In the genomic region with DNA sequence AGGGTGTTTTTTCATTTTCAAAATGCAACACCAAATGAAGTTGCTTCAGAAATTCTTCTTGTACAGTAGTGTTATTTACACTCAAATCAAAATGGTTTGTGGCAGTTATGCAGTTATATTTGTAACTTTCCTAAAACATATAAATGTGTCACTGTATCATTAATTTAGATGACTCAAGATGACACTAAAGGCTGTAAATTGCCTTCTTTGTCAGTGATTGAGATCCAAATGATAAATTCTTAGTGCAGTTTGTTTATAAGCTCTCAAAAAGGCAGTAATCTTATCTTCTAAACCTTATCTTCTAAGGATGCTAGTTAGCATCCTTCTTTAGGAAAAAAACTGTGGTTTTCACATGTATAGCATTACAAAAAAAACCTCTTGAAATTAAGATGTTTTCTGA, we compare ENCODE assay signal across 2 cellular contexts.
A peak's percentile ranks its signal among the peaks of the same experiment; 100 is the strongest.
TF ChIP-seq lines count a peak whose summit lies in the region.

No MANE protein-coding gene starts in this region.

TF ChIP-seq in HEK293T, 16 proteins besides CTCF, POLR2A, EP300 and RAD21 (continued from another document):
- peak; percentile 61 for TF ChIP-seq PKNOX1 (IDR thresholded peaks at IDR 0.05)

TF ChIP-seq in neural cell, 6 proteins besides CTCF, POLR2A, EP300 and RAD21:
- TF ChIP-seq, protein P1, sequence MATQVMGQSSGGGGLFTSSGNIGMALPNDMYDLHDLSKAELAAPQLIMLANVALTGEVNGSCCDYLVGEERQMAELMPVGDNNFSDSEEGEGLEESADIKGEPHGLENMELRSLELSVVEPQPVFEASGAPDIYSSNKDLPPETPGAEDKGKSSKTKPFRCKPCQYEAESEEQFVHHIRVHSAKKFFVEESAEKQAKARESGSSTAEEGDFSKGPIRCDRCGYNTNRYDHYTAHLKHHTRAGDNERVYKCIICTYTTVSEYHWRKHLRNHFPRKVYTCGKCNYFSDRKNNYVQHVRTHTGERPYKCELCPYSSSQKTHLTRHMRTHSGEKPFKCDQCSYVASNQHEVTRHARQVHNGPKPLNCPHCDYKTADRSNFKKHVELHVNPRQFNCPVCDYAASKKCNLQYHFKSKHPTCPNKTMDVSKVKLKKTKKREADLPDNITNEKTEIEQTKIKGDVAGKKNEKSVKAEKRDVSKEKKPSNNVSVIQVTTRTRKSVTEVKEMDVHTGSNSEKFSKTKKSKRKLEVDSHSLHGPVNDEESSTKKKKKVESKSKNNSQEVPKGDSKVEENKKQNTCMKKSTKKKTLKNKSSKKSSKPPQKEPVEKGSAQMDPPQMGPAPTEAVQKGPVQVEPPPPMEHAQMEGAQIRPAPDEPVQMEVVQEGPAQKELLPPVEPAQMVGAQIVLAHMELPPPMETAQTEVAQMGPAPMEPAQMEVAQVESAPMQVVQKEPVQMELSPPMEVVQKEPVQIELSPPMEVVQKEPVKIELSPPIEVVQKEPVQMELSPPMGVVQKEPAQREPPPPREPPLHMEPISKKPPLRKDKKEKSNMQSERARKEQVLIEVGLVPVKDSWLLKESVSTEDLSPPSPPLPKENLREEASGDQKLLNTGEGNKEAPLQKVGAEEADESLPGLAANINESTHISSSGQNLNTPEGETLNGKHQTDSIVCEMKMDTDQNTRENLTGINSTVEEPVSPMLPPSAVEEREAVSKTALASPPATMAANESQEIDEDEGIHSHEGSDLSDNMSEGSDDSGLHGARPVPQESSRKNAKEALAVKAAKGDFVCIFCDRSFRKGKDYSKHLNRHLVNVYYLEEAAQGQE (IDR thresholded peaks at IDR 0.05; ENCODE audit: borderline replicate concordance): no peak
- TF ChIP-seq TAF1 (IDR thresholded peaks at IDR 0.05; ENCODE audit: low read depth): no peak
- TF ChIP-seq EZH2 (IDR thresholded peaks at IDR 0.05; ENCODE audit: borderline replicate concordance, insufficient read depth, low read length, poor library complexity, severe bottlenecking): no peak
- no peak for TF ChIP-seq SMC3 (conservative IDR thresholded peaks at IDR 0.05; ENCODE audit: poor library complexity)
- no peak for TF ChIP-seq POLR2AphosphoS5 (IDR thresholded peaks at IDR 0.05)
- TF ChIP-seq MXI1 (conservative IDR thresholded peaks at IDR 0.05; ENCODE audit: poor library complexity, severe bottlenecking): no peak
